1 cellular context compared by ENCODE assay signal in the genomic region with DNA sequence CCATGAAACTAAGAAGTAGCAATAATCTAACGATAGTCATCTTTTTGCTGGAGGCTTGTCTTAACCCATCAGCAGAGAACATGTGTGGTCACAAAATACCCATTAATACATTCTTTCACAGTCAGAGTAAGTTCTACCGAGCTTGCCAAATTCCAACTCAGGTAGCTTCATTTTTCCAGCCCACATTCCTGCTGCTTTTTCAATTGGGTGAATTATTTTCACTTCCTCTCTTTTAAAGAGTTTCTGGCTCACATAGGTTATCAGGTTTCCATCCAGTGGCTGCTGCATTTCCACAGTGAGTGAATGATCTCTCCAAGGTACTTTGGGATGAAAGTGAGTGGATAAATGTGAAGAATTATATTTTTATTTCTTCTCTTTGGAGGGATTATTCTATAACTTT.
TF ChIP-seq lines count a peak whose summit lies in the region.

No MANE protein-coding gene starts in this region.

TF ChIP-seq in H1, 55 proteins besides CTCF, POLR2A, EP300 and RAD21:
- TF ChIP-seq CTBP2 (IDR thresholded peaks at IDR 0.05; ENCODE audit: borderline replicate concordance, insufficient read depth, insufficient read length, low read length) (no peak), TAF1 (IDR thresholded peaks at IDR 0.05; ENCODE audit: low read depth, low read length) (no peak), YY1 (IDR thresholded peaks at IDR 0.05; ENCODE audit: low read depth, low read length) (no peak), TEAD4 (IDR thresholded peaks at IDR 0.05; ENCODE audit: low read depth, low read length) (peak; percentile 76)
- TF ChIP-seq, protein P1, sequence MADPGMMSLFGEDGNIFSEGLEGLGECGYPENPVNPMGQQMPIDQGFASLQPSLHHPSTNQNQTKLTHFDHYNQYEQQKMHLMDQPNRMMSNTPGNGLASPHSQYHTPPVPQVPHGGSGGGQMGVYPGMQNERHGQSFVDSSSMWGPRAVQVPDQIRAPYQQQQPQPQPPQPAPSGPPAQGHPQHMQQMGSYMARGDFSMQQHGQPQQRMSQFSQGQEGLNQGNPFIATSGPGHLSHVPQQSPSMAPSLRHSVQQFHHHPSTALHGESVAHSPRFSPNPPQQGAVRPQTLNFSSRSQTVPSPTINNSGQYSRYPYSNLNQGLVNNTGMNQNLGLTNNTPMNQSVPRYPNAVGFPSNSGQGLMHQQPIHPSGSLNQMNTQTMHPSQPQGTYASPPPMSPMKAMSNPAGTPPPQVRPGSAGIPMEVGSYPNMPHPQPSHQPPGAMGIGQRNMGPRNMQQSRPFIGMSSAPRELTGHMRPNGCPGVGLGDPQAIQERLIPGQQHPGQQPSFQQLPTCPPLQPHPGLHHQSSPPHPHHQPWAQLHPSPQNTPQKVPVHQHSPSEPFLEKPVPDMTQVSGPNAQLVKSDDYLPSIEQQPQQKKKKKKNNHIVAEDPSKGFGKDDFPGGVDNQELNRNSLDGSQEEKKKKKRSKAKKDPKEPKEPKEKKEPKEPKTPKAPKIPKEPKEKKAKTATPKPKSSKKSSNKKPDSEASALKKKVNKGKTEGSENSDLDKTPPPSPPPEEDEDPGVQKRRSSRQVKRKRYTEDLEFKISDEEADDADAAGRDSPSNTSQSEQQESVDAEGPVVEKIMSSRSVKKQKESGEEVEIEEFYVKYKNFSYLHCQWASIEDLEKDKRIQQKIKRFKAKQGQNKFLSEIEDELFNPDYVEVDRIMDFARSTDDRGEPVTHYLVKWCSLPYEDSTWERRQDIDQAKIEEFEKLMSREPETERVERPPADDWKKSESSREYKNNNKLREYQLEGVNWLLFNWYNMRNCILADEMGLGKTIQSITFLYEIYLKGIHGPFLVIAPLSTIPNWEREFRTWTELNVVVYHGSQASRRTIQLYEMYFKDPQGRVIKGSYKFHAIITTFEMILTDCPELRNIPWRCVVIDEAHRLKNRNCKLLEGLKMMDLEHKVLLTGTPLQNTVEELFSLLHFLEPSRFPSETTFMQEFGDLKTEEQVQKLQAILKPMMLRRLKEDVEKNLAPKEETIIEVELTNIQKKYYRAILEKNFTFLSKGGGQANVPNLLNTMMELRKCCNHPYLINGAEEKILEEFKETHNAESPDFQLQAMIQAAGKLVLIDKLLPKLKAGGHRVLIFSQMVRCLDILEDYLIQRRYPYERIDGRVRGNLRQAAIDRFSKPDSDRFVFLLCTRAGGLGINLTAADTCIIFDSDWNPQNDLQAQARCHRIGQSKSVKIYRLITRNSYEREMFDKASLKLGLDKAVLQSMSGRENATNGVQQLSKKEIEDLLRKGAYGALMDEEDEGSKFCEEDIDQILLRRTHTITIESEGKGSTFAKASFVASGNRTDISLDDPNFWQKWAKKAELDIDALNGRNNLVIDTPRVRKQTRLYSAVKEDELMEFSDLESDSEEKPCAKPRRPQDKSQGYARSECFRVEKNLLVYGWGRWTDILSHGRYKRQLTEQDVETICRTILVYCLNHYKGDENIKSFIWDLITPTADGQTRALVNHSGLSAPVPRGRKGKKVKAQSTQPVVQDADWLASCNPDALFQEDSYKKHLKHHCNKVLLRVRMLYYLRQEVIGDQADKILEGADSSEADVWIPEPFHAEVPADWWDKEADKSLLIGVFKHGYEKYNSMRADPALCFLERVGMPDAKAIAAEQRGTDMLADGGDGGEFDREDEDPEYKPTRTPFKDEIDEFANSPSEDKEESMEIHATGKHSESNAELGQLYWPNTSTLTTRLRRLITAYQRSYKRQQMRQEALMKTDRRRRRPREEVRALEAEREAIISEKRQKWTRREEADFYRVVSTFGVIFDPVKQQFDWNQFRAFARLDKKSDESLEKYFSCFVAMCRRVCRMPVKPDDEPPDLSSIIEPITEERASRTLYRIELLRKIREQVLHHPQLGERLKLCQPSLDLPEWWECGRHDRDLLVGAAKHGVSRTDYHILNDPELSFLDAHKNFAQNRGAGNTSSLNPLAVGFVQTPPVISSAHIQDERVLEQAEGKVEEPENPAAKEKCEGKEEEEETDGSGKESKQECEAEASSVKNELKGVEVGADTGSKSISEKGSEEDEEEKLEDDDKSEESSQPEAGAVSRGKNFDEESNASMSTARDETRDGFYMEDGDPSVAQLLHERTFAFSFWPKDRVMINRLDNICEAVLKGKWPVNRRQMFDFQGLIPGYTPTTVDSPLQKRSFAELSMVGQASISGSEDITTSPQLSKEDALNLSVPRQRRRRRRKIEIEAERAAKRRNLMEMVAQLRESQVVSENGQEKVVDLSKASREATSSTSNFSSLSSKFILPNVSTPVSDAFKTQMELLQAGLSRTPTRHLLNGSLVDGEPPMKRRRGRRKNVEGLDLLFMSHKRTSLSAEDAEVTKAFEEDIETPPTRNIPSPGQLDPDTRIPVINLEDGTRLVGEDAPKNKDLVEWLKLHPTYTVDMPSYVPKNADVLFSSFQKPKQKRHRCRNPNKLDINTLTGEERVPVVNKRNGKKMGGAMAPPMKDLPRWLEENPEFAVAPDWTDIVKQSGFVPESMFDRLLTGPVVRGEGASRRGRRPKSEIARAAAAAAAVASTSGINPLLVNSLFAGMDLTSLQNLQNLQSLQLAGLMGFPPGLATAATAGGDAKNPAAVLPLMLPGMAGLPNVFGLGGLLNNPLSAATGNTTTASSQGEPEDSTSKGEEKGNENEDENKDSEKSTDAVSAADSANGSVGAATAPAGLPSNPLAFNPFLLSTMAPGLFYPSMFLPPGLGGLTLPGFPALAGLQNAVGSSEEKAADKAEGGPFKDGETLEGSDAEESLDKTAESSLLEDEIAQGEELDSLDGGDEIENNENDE (IDR thresholded peaks at IDR 0.05; ENCODE audit: insufficient replicate concordance, low read length) = peak; percentile 64
